ENCODE assay signal across 8 cellular contexts in genomic region chr2:20350753-20351554, GRCh38. TPM values are rescaled to one million over a fixed set of nuclear protein-coding genes. Genes with fewer than 3 reads are reported as not detected.
DNase-seq lines count a peak whose midpoint lies in the region; ATAC-seq and TF ChIP-seq lines count a peak whose summit lies in the region.

Gene PUM2, minus strand, starts transcription at chr2:20350844. Its CDS starts 23,484 bp downstream, at chr2:20327360.

- DNase-seq in AML-193 (lab: John Stamatoyannopoulos, UW) = peak; percentile 88 to 90
- peak; percentile 94 for DNase-seq in NCI-H460 (ENCODE audit: extremely low read depth, low read depth)
- peak; percentile 96 for DNase-seq in activated CD4-positive, CD25-positive, alpha-beta regulatory T cell treated with anti-CD3 and anti-CD28 coated beads, Interleukin-2, amount 50 U/mL, for 72 hours
- DNase-seq in cerebellar cortex (ENCODE audit: low spot score) = peak; percentile 95
- peak; percentile 99 for DNase-seq in islet precursor cell
- peak; percentile 89 for DNase-seq in stimulated activated CD4-positive, alpha-beta T cell treated with anti-CD3 and anti-CD28 coated beads, Interleukin-12 subunit alpha, Interleukin-12 subunit beta, amount 100 ng/mL, for 4 hours

- peak; percentile 87 for ATAC-seq in HG03432 (IDR thresholded peaks at IDR 0.05; ENCODE audit: unreplicated experiment)

- peak; percentile 92 for TF ChIP-seq POLR2A in GM19193 (IDR thresholded peaks at IDR 0.05; ENCODE audit: extremely low read depth, insufficient read depth, insufficient read length)

RNA-seq across cellular contexts. Expression of gene PUM2, which starts in this region (rescaled TPM):
- total RNA-seq in NCI-H460 (2014; rRNA removed; shearing (Covaris generic)) = 43.6 and 44.1 TPM in 2 replicates
- polyA plus RNA-seq in NCI-H460 (2014; cell fraction: nucleus; rRNA removed) = 16.7 and 20.0 TPM in 2 replicates

Comparison
In these comparisons a context has a peak if more than half of its experiments do, and no peak if none do; other contexts are left out.
1. Peak in every context shown above with its lines: DNase-seq and ATAC-seq.